ENCODE assay signal across 14 cellular contexts in genomic region chr5:178357127-178357526, GRCh38.
DNase-seq lines count a peak whose midpoint lies in the region; ATAC-seq and TF ChIP-seq lines count a peak whose summit lies in the region.
"Had no signal": no experiment of that assay in that cellular context is flagged by ENCODE, and none has a peak within 500 bp of the region (broad histone marks: within the 10 kb centered on the region; RNA-seq: fewer than 3 reads in every experiment).

No MANE protein-coding gene starts in this region.

- H3K9me3 ChIP-seq in right atrium auricular region (no peaks in the 10 kb centered on the region), heart left ventricle (no peaks in the 10 kb centered on the region), mucosa of descending colon (no peaks in the 10 kb centered on the region), prostate gland (no peaks in the 10 kb centered on the region)

- peaks cover 46% of the 10 kb centered on the region for H3K9me3 Mint-ChIP-seq in HFFc6
- peaks cover 10% of the 10 kb centered on the region for H3K9me3 Mint-ChIP-seq in activated naive CD4-positive, alpha-beta T cell treated with anti-CD3 and anti-CD28 coated beads, Interleukin-2, amount 10 ng/mL, durations not matched to agents 7 days and 5 days
- H3K9me3 Mint-ChIP-seq: naive thymus-derived CD8-positive, alpha-beta T cell had no signal

- no peak overlapping the region for H3K27ac Mint-ChIP-seq in HFFc6
- H3K27ac Mint-ChIP-seq in activated naive CD4-positive, alpha-beta T cell treated with anti-CD3 and anti-CD28 coated beads, Interleukin-2, amount 10 ng/mL, durations not matched to agents 7 days and 5 days: no peak overlapping the region

- intact Hi-C loops in Right ventricle myocardium inferior (cut with DNase I) (no loop called here), heart left ventricle (cut with DNase I) (no loop called here), mucosa of descending colon (cut with DNase I, micrococcal nuclease) (no loop called here), prostate gland (cut with DNase I) (no loop called here)

- H3K4me3 Mint-ChIP-seq in HFFc6: no peak overlapping the region
- H3K4me3 Mint-ChIP-seq in activated naive CD4-positive, alpha-beta T cell treated with anti-CD3 and anti-CD28 coated beads, Interleukin-2, amount 10 ng/mL, durations not matched to agents 7 days and 5 days: no peak overlapping the region

- no peaks in the 10 kb centered on the region for H3K4me1 Mint-ChIP-seq in HFFc6 (ENCODE audit: low read depth)
- no peaks in the 10 kb centered on the region for H3K4me1 Mint-ChIP-seq in activated naive CD4-positive, alpha-beta T cell treated with anti-CD3 and anti-CD28 coated beads, Interleukin-2, amount 10 ng/mL, durations not matched to agents 7 days and 5 days

- H3K27me3 ChIP-seq in right atrium auricular region: no peaks in the 10 kb centered on the region
- peaks cover 0 to 12% (median 0%) of the 10 kb centered on the region in 9 donors for H3K27me3 ChIP-seq in heart left ventricle
- H3K27me3 ChIP-seq in prostate gland (replicated peaks; ENCODE audit: insufficient read depth): no peaks in the 10 kb centered on the region

- H3K4me1 ChIP-seq in right atrium auricular region: peaks cover 0 to 8% of the 10 kb centered on the region in 2 donors
- peaks cover 0 to 17% (median 11%) of the 10 kb centered on the region in 12 donors for H3K4me1 ChIP-seq in heart left ventricle
- H3K4me1 ChIP-seq in mucosa of descending colon (ENCODE audit: low read depth): no peaks in the 10 kb centered on the region
- H3K4me1 ChIP-seq in prostate gland (replicated peaks): peaks cover 6% of the 10 kb centered on the region
- H3K4me1 ChIP-seq: A549 had no signal

- no peak for TF ChIP-seq POLR2A in heart left ventricle (IDR thresholded peaks at IDR 0.05)
- TF ChIP-seq POLR2A in prostate gland (IDR thresholded peaks at IDR 0.05): no peak

- H3K4me3 ChIP-seq in right atrium auricular region (no peak overlapping the region), heart left ventricle (no peak overlapping the region), mucosa of descending colon (no peak overlapping the region), prostate gland (no peak overlapping the region)
- H3K4me3 ChIP-seq: A549 had no signal

- H3K36me3 ChIP-seq in right atrium auricular region (no peaks in the 10 kb centered on the region), heart left ventricle (no peaks in the 10 kb centered on the region), mucosa of descending colon (ENCODE audit: low read depth) (no peaks in the 10 kb centered on the region), prostate gland (no peaks in the 10 kb centered on the region)

- H3K36me3 Mint-ChIP-seq in HFFc6 (ENCODE audit: low read depth): no peaks in the 10 kb centered on the region
- H3K36me3 Mint-ChIP-seq in activated naive CD4-positive, alpha-beta T cell treated with anti-CD3 and anti-CD28 coated beads, Interleukin-2, amount 10 ng/mL, durations not matched to agents 7 days and 5 days: no peaks in the 10 kb centered on the region
- H3K36me3 Mint-ChIP-seq: naive thymus-derived CD8-positive, alpha-beta T cell had no signal

- CTCF ChIA-PET in activated naive CD4-positive, alpha-beta T cell treated with anti-CD3 and anti-CD28 coated beads, Interleukin-2, amount 10 ng/mL, durations not matched to agents 7 days and 5 days (lab: Charles Lee): no interaction called here

- H3K27ac ChIP-seq in right atrium auricular region (no peak overlapping the region), heart left ventricle (peak overlapping the region in 1 of 12 donors; percentile 20), prostate gland (no peak overlapping the region)
- H3K27ac ChIP-seq: A549 had no signal

- peaks cover 2% of the 10 kb centered on the region; the same call in 1 of the 2 replicates for H3K27me3 Mint-ChIP-seq in HFFc6 (ENCODE audit: insufficient read depth)
- peaks cover 36% of the 10 kb centered on the region for H3K27me3 Mint-ChIP-seq in activated naive CD4-positive, alpha-beta T cell treated with anti-CD3 and anti-CD28 coated beads, Interleukin-2, amount 10 ng/mL, durations not matched to agents 7 days and 5 days

- 32 to 55% (median 40%) methylated on average over 12 to 13 of the region's 13 CpGs for WGBS in heart left ventricle, 4 donors
- 43% methylated on average over 13 of the region's 13 CpGs for WGBS in prostate gland

- peak; percentile 78 for DNase-seq in Right ventricle myocardium inferior (ENCODE audit: missing footprints)
- DNase-seq in right atrium auricular region (ENCODE audit: low spot score): no peak
- DNase-seq in heart left ventricle: peak in 3 of 5 donors; percentile 28 to 67 (median 54)
- peak in 2 of 3 donors; percentile 24 to 49 for DNase-seq in mucosa of descending colon
- DNase-seq in HFFc6: no peak
- DNase-seq in prostate gland (ENCODE audit: low spot score): no peak
- no peak for DNase-seq in activated naive CD4-positive, alpha-beta T cell treated with anti-CD3 and anti-CD28 coated beads, Interleukin-2, amount 10 ng/mL, durations not matched to agents 7 days and 5 days
- DNase-seq in T-helper 1 cell: no peak
- DNase-seq: DND-41; effector memory CD4-positive, alpha-beta T cell; naive thymus-derived CD8-positive, alpha-beta T cell; NCI-H1092 treated with DMSO at 0.1 percent for 48 hours; stimulated activated naive CD8-positive, alpha-beta T cell treated with anti-CD3 and anti-CD28 coated beads, Interleukin-15, Interleukin-2, amounts not matched to agents 100 U/mL and 50 U/mL, for 24 hours had no signal

- ATAC-seq in Right ventricle myocardium inferior: no peak
- ATAC-seq in heart left ventricle: peak in 3 of 4 donors; percentile 46 to 58 (median 56)
- peak; percentile 10 for ATAC-seq in mucosa of descending colon
- ATAC-seq: A549; stimulated activated naive CD8-positive, alpha-beta T cell treated with anti-CD3 and anti-CD28 coated beads, Interleukin-15, Interleukin-2, amounts not matched to agents 100 U/mL and 50 U/mL, for 24 hours had no signal

- TF ChIP-seq CTCF in right atrium auricular region (IDR thresholded peaks at IDR 0.05) (no peak), heart left ventricle (IDR thresholded peaks at IDR 0.05) (no peak), mucosa of descending colon (IDR thresholded peaks at IDR 0.05) (no peak), HFFc6 (IDR thresholded peaks at IDR 0.05) (no peak), prostate gland (IDR thresholded peaks at IDR 0.05) (no peak)

Comparison
In these comparisons a context has a peak if more than half of its experiments do, and no peak if none do; other contexts are left out.
1. DNase-seq: peak in Right ventricle myocardium inferior (single experiment), heart left ventricle (3 of 5) and mucosa of descending colon (2 of 3); none in right atrium auricular region (single experiment), HFFc6 (single experiment), prostate gland (single experiment), activated naive CD4-positive, alpha-beta T cell treated with anti-CD3 and anti-CD28 coated beads, Interleukin-2, amount 10 ng/mL, durations not matched to agents 7 days and 5 days (single experiment) and T-helper 1 cell (0 of 5).